In genomic region chr6:167683028-167683862, GRCh38 we compare ENCODE assay signal across 1 cellular context.
TF ChIP-seq lines count a peak whose summit lies in the region.

No MANE protein-coding gene starts in this region.

TF ChIP-seq in HepG2, 621 proteins besides CTCF, POLR2A, EP300 and RAD21 (continued from another document and continues in another):
- peak; percentile 25; the same call in 1 of the 2 replicates for TF ChIP-seq E2F2 (CRISPR knock-in tag; IDR thresholded peaks at IDR 0.05; ENCODE audit: borderline replicate concordance)
- no peak for TF ChIP-seq SOX6 (IDR thresholded peaks at IDR 0.05)
- peak; percentile 100 for TF ChIP-seq SOX6 (CRISPR knock-in tag; IDR thresholded peaks at IDR 0.05)
- no peak for TF ChIP-seq ARNT (IDR thresholded peaks at IDR 0.05)
- TF ChIP-seq NR2F1 (CRISPR knock-in tag; IDR thresholded peaks at IDR 0.05): peak; percentile 96 to 97
- no peak for TF ChIP-seq CENPBD1 (CRISPR knock-in tag; IDR thresholded peaks at IDR 0.05; ENCODE audit: borderline replicate concordance, low read depth)
- TF ChIP-seq NFE2L1 (CRISPR knock-in tag; IDR thresholded peaks at IDR 0.05; ENCODE audit: borderline replicate concordance): peak; percentile 90; the same call in 1 of the 2 replicates
- TF ChIP-seq MAZ (IDR thresholded peaks at IDR 0.05; ENCODE audit: borderline replicate concordance, low read depth, low read length): peak; percentile 51; the same call in 1 of the 2 replicates
- no peak for TF ChIP-seq MAZ (CRISPR knock-in tag; IDR thresholded peaks at IDR 0.05; ENCODE audit: low read depth)
- TF ChIP-seq ZNF331 (CRISPR knock-in tag; IDR thresholded peaks at IDR 0.05): peak; percentile 98
- no peak for TF ChIP-seq SYNCRIP (IDR thresholded peaks at IDR 0.05; ENCODE audit: insufficient read depth, low read depth, low read length)
- no peak for TF ChIP-seq PLRG1 (conservative IDR thresholded peaks at IDR 0.05)
- peak; percentile 98 for TF ChIP-seq ELF3 (CRISPR knock-in tag; IDR thresholded peaks at IDR 0.05)
- TF ChIP-seq DPF2 (CRISPR knock-in tag; IDR thresholded peaks at IDR 0.05; ENCODE audit: borderline replicate concordance, low read depth): peak; percentile 97
- TF ChIP-seq DNMT1 (CRISPR knock-in tag; IDR thresholded peaks at IDR 0.05): no peak
- TF ChIP-seq RERE (CRISPR knock-in tag; IDR thresholded peaks at IDR 0.05; ENCODE audit: low read depth): peak; percentile 95
- no peak for TF ChIP-seq GABPA (IDR thresholded peaks at IDR 0.05; ENCODE audit: low read depth, low read length)
- TF ChIP-seq GABPA (CRISPR knock-in tag; IDR thresholded peaks at IDR 0.05; ENCODE audit: low read depth): peak; percentile 72
- TF ChIP-seq ZNF121 (CRISPR knock-in tag; IDR thresholded peaks at IDR 0.05): peak; percentile 78
- peak; percentile 98 for TF ChIP-seq TFE3 (CRISPR knock-in tag; IDR thresholded peaks at IDR 0.05)
- peak; percentile 99; the same call in 1 of the 2 replicates for TF ChIP-seq ZNF414 (CRISPR knock-in tag; IDR thresholded peaks at IDR 0.05)
- TF ChIP-seq FOXM1 (CRISPR knock-in tag; IDR thresholded peaks at IDR 0.05): no peak
- peak; percentile 82; the same call in 1 of the 2 replicates for TF ChIP-seq GZF1 (CRISPR knock-in tag; IDR thresholded peaks at IDR 0.05)
- no peak for TF ChIP-seq ZNF773 (CRISPR knock-in tag; IDR thresholded peaks at IDR 0.05; ENCODE audit: borderline replicate concordance)
- TF ChIP-seq ZZZ3 (CRISPR knock-in tag; IDR thresholded peaks at IDR 0.05; ENCODE audit: borderline replicate concordance): peak; percentile 79; the same call in 1 of the 2 replicates
- peak; percentile 43; the same call in 1 of the 2 replicates for TF ChIP-seq ZNF629 (CRISPR knock-in tag; conservative IDR thresholded peaks at IDR 0.05)
- TF ChIP-seq ZNF530 (CRISPR knock-in tag; IDR thresholded peaks at IDR 0.05; ENCODE audit: low read depth): no peak
- no peak for TF ChIP-seq MTA3 (CRISPR knock-in tag; IDR thresholded peaks at IDR 0.05)
- no peak for TF ChIP-seq RNF219 (CRISPR knock-in tag; IDR thresholded peaks at IDR 0.05)
- peak in 1 of 2 experiments; percentile 82; a peak in 2 of 4 replicates for TF ChIP-seq REST (IDR thresholded peaks at IDR 0.05; ENCODE audit: borderline replicate concordance in 1 of 2, low read depth in 1 of 2, low read length in 2 of 2)
- TF ChIP-seq TBX3 (IDR thresholded peaks at IDR 0.05; ENCODE audit: borderline replicate concordance): peak; percentile 76; the same call in 1 of the 2 replicates
- peak; percentile 97 for TF ChIP-seq TGIF2 (CRISPR knock-in tag; IDR thresholded peaks at IDR 0.05)
- TF ChIP-seq CSRNP2 (CRISPR knock-in tag; conservative IDR thresholded peaks at IDR 0.05; ENCODE audit: low read depth): no peak
- TF ChIP-seq KLF12 (CRISPR knock-in tag; IDR thresholded peaks at IDR 0.05; ENCODE audit: borderline replicate concordance): peak; percentile 45; the same call in 1 of the 2 replicates
- TF ChIP-seq ZNF674 (CRISPR knock-in tag; IDR thresholded peaks at IDR 0.05; ENCODE audit: low read depth): no peak
- peak; percentile 99 for TF ChIP-seq TBX2 (CRISPR knock-in tag; IDR thresholded peaks at IDR 0.05; ENCODE audit: borderline replicate concordance)
- peak; percentile 57 for TF ChIP-seq ZNF263 (CRISPR knock-in tag; IDR thresholded peaks at IDR 0.05)
- TF ChIP-seq CBX1 (IDR thresholded peaks at IDR 0.05; ENCODE audit: low read depth): peak; percentile 75
- TF ChIP-seq HNRNPLL (IDR thresholded peaks at IDR 0.05; ENCODE audit: low read depth, low read length, poor library complexity, severe bottlenecking): no peak
- TF ChIP-seq ZNF510 (CRISPR knock-in tag; IDR thresholded peaks at IDR 0.05; ENCODE audit: low read depth): peak; percentile 90
- TF ChIP-seq SKI (IDR thresholded peaks at IDR 0.05; ENCODE audit: partially characterized antibody): peak; percentile 100
- TF ChIP-seq BHLHE40 (IDR thresholded peaks at IDR 0.05; ENCODE audit: low read length): no peak; the same call in 1 of the 2 replicates
- TF ChIP-seq NFKBIZ (CRISPR knock-in tag; IDR thresholded peaks at IDR 0.05): peak; percentile 98
- peak; percentile 96 for TF ChIP-seq SALL2 (CRISPR knock-in tag; IDR thresholded peaks at IDR 0.05)
- no peak for TF ChIP-seq SRSF4 (IDR thresholded peaks at IDR 0.05; ENCODE audit: low read depth, low read length, poor library complexity, severe bottlenecking)
- TF ChIP-seq NFRKB (IDR thresholded peaks at IDR 0.05): no peak
- no peak for TF ChIP-seq ZNF562 (CRISPR knock-in tag; IDR thresholded peaks at IDR 0.05; ENCODE audit: borderline replicate concordance)
- no peak for TF ChIP-seq ZFP36L2 (CRISPR knock-in tag; IDR thresholded peaks at IDR 0.05)
- TF ChIP-seq ZNF383 (CRISPR knock-in tag; IDR thresholded peaks at IDR 0.05; ENCODE audit: borderline replicate concordance): 0 out of 2 replicates have a peak, but pooled peaks have one; percentile 90
- no peak for TF ChIP-seq PCBP1 (IDR thresholded peaks at IDR 0.05; ENCODE audit: borderline replicate concordance, low read depth, low read length)
- no peak for TF ChIP-seq AGO2 (optimal IDR thresholded peaks at IDR 0.05; ENCODE audit: low read depth, low read length)
- TF ChIP-seq ZNF224 (CRISPR knock-in tag; IDR thresholded peaks at IDR 0.05): peak; percentile 97
- TF ChIP-seq NFKB2 (CRISPR knock-in tag; IDR thresholded peaks at IDR 0.05; ENCODE audit: borderline replicate concordance): peak; percentile 91; the same call in 1 of the 2 replicates
- TF ChIP-seq POLR2AphosphoS5 (IDR thresholded peaks at IDR 0.05; ENCODE audit: low read depth, low read length): no peak
- TF ChIP-seq ZNF891 (CRISPR knock-in tag; IDR thresholded peaks at IDR 0.05): peak; percentile 80
- no peak for TF ChIP-seq DR1 (CRISPR knock-in tag; IDR thresholded peaks at IDR 0.05)
